8 cellular contexts compared by ENCODE assay signal in genomic region chr14:100587248-100587762, GRCh38. TPM values are rescaled to one million over a fixed set of nuclear protein-coding genes. Genes with fewer than 3 reads are reported as not detected.
DNase-seq lines count a peak whose midpoint lies in the region; ATAC-seq lines count a peak whose summit lies in the region.

Gene BEGAIN, minus strand, starts transcription at chr14:100587417. Its CDS starts 127 bp downstream, at chr14:100587290.

- H3K27ac Mint-ChIP-seq in activated naive CD8-positive, alpha-beta T cell treated with anti-CD3 and anti-CD28 coated beads, Interleukin-2, amount 10 ng/mL, durations not matched to agents 7 days and 5 days, result no peak within 1 kb of the TSS
- H3K27ac Mint-ChIP-seq in stimulated activated memory B cell treated with anti-CD40 and anti-IgM and Interleukin-4, amounts not matched to agents 10 μg/mL and 1 μg/mL and 100 μg/mL, for 72 hours, result no peak within 1 kb of the TSS

- peaks cover 18% of the 10 kb centered on the region for H3K27me3 Mint-ChIP-seq in activated naive CD8-positive, alpha-beta T cell treated with anti-CD3 and anti-CD28 coated beads, Interleukin-2, amount 10 ng/mL, durations not matched to agents 7 days and 5 days
- peaks cover 59% of the 10 kb centered on the region for H3K27me3 Mint-ChIP-seq in stimulated activated memory B cell treated with anti-CD40 and anti-IgM and Interleukin-4, amounts not matched to agents 10 μg/mL and 1 μg/mL and 100 μg/mL, for 72 hours

- H3K9me3 Mint-ChIP-seq in activated naive CD8-positive, alpha-beta T cell treated with anti-CD3 and anti-CD28 coated beads, Interleukin-2, amount 10 ng/mL, durations not matched to agents 7 days and 5 days, result no peaks in the 10 kb centered on the region
- peaks cover 4% of the 10 kb centered on the region for H3K9me3 Mint-ChIP-seq in stimulated activated memory B cell treated with anti-CD40 and anti-IgM and Interleukin-4, amounts not matched to agents 10 μg/mL and 1 μg/mL and 100 μg/mL, for 72 hours

- POLR2A ChIA-PET in activated naive CD8-positive, alpha-beta T cell treated with anti-CD3 and anti-CD28 coated beads, Interleukin-2, amount 10 ng/mL, durations not matched to agents 7 days and 5 days (lab: Charles Lee), result no interaction called here

- ATAC-seq in activated naive CD8-positive, alpha-beta T cell treated with anti-CD3 and anti-CD28 coated beads, Interleukin-2, amount 10 ng/mL, durations not matched to agents 7 days and 5 days (ENCODE audit: low read depth), result peak; percentile 5
- ATAC-seq in stimulated activated memory B cell treated with anti-CD40 and anti-IgM and Interleukin-4, amounts not matched to agents 10 μg/mL and 1 μg/mL and 100 μg/mL, for 72 hours, result no peak
- no peak for ATAC-seq in HG02610 (IDR thresholded peaks at IDR 0.05; ENCODE audit: unreplicated experiment)

- H3K36me3 Mint-ChIP-seq in activated naive CD8-positive, alpha-beta T cell treated with anti-CD3 and anti-CD28 coated beads, Interleukin-2, amount 10 ng/mL, durations not matched to agents 7 days and 5 days, result no peaks in the 10 kb centered on the region
- no peaks in the 10 kb centered on the region for H3K36me3 Mint-ChIP-seq in stimulated activated memory B cell treated with anti-CD40 and anti-IgM and Interleukin-4, amounts not matched to agents 10 μg/mL and 1 μg/mL and 100 μg/mL, for 72 hours

- DNase-seq in NCI-H748 (lab: John Stamatoyannopoulos, UW; ENCODE audit: unreplicated experiment) (peak; percentile 55), NCI-H748 treated with DMSO at 0.1 percent for 48 hours (lab: John Stamatoyannopoulos, UW) (no peak), iPS-NIHi7 (ENCODE audit: extremely low spot score) (peak; percentile 78), SHP77 (lab: John Stamatoyannopoulos, UW) (no peak), EL (no peak)
- no peak for DNase-seq in activated naive CD8-positive, alpha-beta T cell treated with anti-CD3 and anti-CD28 coated beads, Interleukin-2, amount 10 ng/mL, durations not matched to agents 7 days and 5 days

- peak within 1 kb of the TSS; percentile 70 for H3K4me3 Mint-ChIP-seq in activated naive CD8-positive, alpha-beta T cell treated with anti-CD3 and anti-CD28 coated beads, Interleukin-2, amount 10 ng/mL, durations not matched to agents 7 days and 5 days
- peak within 1 kb of the TSS; percentile 28 for H3K4me3 Mint-ChIP-seq in stimulated activated memory B cell treated with anti-CD40 and anti-IgM and Interleukin-4, amounts not matched to agents 10 μg/mL and 1 μg/mL and 100 μg/mL, for 72 hours

- H3K4me1 Mint-ChIP-seq in activated naive CD8-positive, alpha-beta T cell treated with anti-CD3 and anti-CD28 coated beads, Interleukin-2, amount 10 ng/mL, durations not matched to agents 7 days and 5 days, result peaks cover 6% of the 10 kb centered on the region
- H3K4me1 Mint-ChIP-seq in stimulated activated memory B cell treated with anti-CD40 and anti-IgM and Interleukin-4, amounts not matched to agents 10 μg/mL and 1 μg/mL and 100 μg/mL, for 72 hours, result no peaks in the 10 kb centered on the region

RNA-seq across cellular contexts. Expression of gene BEGAIN, which starts in this region (rescaled TPM):
- total RNA-seq in activated naive CD8-positive, alpha-beta T cell treated with anti-CD3 and anti-CD28 coated beads, Interleukin-2, amount 10 ng/mL, durations not matched to agents 7 days and 5 days, result 1 to 10 TPM; 1.5 to 2.3 TPM

Comparison
In these comparisons a context has a peak if more than half of its experiments do, and no peak if none do; other contexts are left out.
1. DNase-seq: peak in NCI-H748 (single experiment) and iPS-NIHi7 (single experiment); none in NCI-H748 treated with DMSO at 0.1 percent for 48 hours (single experiment), activated naive CD8-positive, alpha-beta T cell treated with anti-CD3 and anti-CD28 coated beads, Interleukin-2, amount 10 ng/mL, durations not matched to agents 7 days and 5 days (single experiment), SHP77 (0 of 2) and EL (single experiment).